Comparison of ENCODE assay signal across 23 cellular contexts in the genomic region with DNA sequence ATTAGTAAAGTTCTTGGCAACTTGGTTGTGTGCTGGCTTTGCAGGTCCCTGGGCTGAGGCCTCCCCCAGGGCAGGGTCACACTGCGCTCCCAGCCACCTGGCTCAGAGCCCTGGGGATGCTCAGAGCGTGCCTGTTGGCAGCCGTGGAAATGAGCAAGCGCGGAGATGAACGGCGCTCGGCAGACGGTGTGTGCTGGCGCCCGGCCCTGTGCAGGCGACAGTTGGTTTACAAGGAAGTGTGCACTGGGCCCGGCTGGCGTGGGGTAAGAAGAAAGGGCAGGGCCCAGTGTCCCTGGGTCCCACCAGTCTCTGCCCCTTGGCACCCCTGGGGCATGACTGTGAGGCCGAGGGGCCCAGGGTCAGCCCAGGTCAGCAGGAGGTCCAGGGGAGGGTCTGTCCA.
A peak's percentile ranks its signal among the peaks of the same experiment; 100 is the strongest.
DNase-seq lines count a peak whose midpoint lies in the region; ATAC-seq lines count a peak whose summit lies in the region.
"Had no signal": no experiment of that assay in that cellular context is flagged by ENCODE, and none has a peak within 500 bp of the region (broad histone marks: within the 10 kb centered on the region; RNA-seq: fewer than 3 reads in every experiment).

No MANE protein-coding gene starts in this region.

- no peaks in the 10 kb centered on the region for H3K9me3 Mint-ChIP-seq in activated naive CD4-positive, alpha-beta T cell treated with anti-CD3 and anti-CD28 coated beads, Interleukin-2, amount 10 ng/mL, durations not matched to agents 7 days and 5 days
- H3K9me3 Mint-ChIP-seq: H9 had no signal

- no peak for ATAC-seq in HG02798 (IDR thresholded peaks at IDR 0.05; ENCODE audit: poor library complexity, unreplicated experiment)
- ATAC-seq: body of pancreas, Panc1, psoas muscle, upper lobe of right lung had no signal

- no peak for DNase-seq in activated naive CD4-positive, alpha-beta T cell treated with anti-CD3 and anti-CD28 coated beads, Interleukin-2, amount 10 ng/mL, durations not matched to agents 7 days and 5 days
- no peak for DNase-seq in activated naive CD4-positive, alpha-beta T cell (lab: John Stamatoyannopoulos, UW)
- DNase-seq in NCI-H1694 treated with DMSO at 0.1 percent for 48 hours (lab: John Stamatoyannopoulos, UW) (peak; percentile 60), cerebellar cortex (ENCODE audit: low spot score) (peak; percentile 83), NCI-H2081 (lab: John Stamatoyannopoulos, UW) (no peak), NCI-H1930 (lab: John Stamatoyannopoulos, UW) (no peak), NCI-H226 (no peak)
- DNase-seq: activated CD4-positive, CD25-positive, alpha-beta regulatory T cell treated with anti-CD3 and anti-CD28 coated beads, Interleukin-2, amount 50 U/mL, for 72 hours; activated effector memory CD4-positive, alpha-beta T cell treated with anti-CD3 and anti-CD28 coated beads, Interleukin-2, amount 50 U/mL, for 16 hours; BE2C; body of pancreas; Caco-2; effector CD8-positive, alpha-beta T cell; erythroblast; foreskin fibroblast; H9; NCI-H510A; psoas muscle; SJCRH30; T-helper 1 cell; upper lobe of right lung had no signal

- CTCF ChIA-PET in activated naive CD4-positive, alpha-beta T cell treated with anti-CD3 and anti-CD28 coated beads, Interleukin-2, amount 10 ng/mL, durations not matched to agents 7 days and 5 days (lab: Charles Lee): no interaction called here

- peak overlapping the region; percentile 20 for H3K27ac Mint-ChIP-seq in activated naive CD4-positive, alpha-beta T cell treated with anti-CD3 and anti-CD28 coated beads, Interleukin-2, amount 10 ng/mL, durations not matched to agents 7 days and 5 days

- H3K4me1 Mint-ChIP-seq in activated naive CD4-positive, alpha-beta T cell treated with anti-CD3 and anti-CD28 coated beads, Interleukin-2, amount 10 ng/mL, durations not matched to agents 7 days and 5 days: no peaks in the 10 kb centered on the region
- H3K4me1 Mint-ChIP-seq: H9 had no signal

- H3K36me3 Mint-ChIP-seq in activated naive CD4-positive, alpha-beta T cell treated with anti-CD3 and anti-CD28 coated beads, Interleukin-2, amount 10 ng/mL, durations not matched to agents 7 days and 5 days: no peaks in the 10 kb centered on the region

- peaks cover 40% of the 10 kb centered on the region for H3K27me3 Mint-ChIP-seq in activated naive CD4-positive, alpha-beta T cell treated with anti-CD3 and anti-CD28 coated beads, Interleukin-2, amount 10 ng/mL, durations not matched to agents 7 days and 5 days

- H3K4me3 Mint-ChIP-seq in activated naive CD4-positive, alpha-beta T cell treated with anti-CD3 and anti-CD28 coated beads, Interleukin-2, amount 10 ng/mL, durations not matched to agents 7 days and 5 days: no peak overlapping the region
- H3K4me3 Mint-ChIP-seq: H9 had no signal

Comparison
In these comparisons a context has a peak if more than half of its experiments do, and no peak if none do; other contexts are left out.
1. DNase-seq: peak in NCI-H1694 treated with DMSO at 0.1 percent for 48 hours (single experiment) and cerebellar cortex (single experiment); none in activated naive CD4-positive, alpha-beta T cell treated with anti-CD3 and anti-CD28 coated beads, Interleukin-2, amount 10 ng/mL, durations not matched to agents 7 days and 5 days (single experiment), activated naive CD4-positive, alpha-beta T cell (0 of 4), NCI-H2081 (0 of 2), NCI-H1930 (0 of 2) and NCI-H226 (single experiment).